ENCODE assay signal across 18 cellular contexts in the genomic region with DNA sequence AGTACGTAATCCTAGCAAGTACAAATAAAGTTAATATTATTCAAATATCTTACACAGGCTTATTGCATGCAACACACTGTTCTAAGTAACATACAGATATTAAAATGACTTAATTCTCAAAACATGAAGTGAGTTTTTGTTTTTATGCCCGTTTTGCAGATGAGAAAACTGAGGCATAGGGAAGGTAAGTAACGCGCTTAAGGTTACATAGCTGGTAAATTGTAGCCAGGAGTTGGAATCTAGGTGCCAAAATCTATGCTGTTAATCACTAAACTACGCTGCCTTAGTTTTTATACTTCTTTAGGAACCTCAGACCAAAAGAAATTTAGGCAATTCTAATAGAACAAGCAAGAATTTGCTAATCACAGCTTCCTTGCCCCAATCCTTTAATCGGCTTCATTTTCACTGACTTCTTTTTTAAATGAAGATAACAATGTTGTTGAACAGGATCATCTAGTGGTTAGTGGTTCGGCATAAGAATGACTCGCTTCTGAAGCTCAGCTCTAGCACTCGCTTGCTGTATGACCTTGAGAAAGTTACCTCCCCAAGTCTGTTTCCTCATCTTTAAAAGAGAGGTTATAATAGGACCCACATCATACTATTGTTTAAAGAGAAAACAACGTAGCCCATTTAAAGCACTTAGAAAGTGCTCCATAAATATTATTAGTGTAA. TPM values are rescaled to one million over a fixed set of nuclear protein-coding genes. Genes with fewer than 3 reads are reported as not detected.
DNase-seq lines count a peak whose midpoint lies in the region; ATAC-seq and TF ChIP-seq lines count a peak whose summit lies in the region.
"Had no signal": no experiment of that assay in that cellular context is flagged by ENCODE, and none has a peak within 500 bp of the region (broad histone marks: within the 10 kb centered on the region; RNA-seq: fewer than 3 reads in every experiment).

No MANE protein-coding gene starts in this region.

- H3K36me3 Mint-ChIP-seq in GM23338 (ENCODE audit: low read depth): peaks cover 8% of the 10 kb centered on the region; the same call in 1 of the 3 replicates
- H3K36me3 Mint-ChIP-seq in activated T-helper 17 cell treated with anti-CD3 and anti-CD28 coated beads, Interleukin-2, amount 50 U/mL, for 72 hours (ENCODE audit: low read depth): no peaks in the 10 kb centered on the region

- no peak overlapping the region for H4K5ac ChIP-seq in mesendoderm (ENCODE audit: low read length)

- H3K4me2 ChIP-seq in GM23338 (peak overlapping the region; percentile 69), mesendoderm (ENCODE audit: low read length) (no peak overlapping the region)

- H3K27ac ChIP-seq in GM23338 (ENCODE audit: low read depth) (peak overlapping the region; percentile 45; the same call in 1 of the 2 replicates), mesendoderm (ENCODE audit: low read depth, low read length) (no peak overlapping the region)
- H3K27ac ChIP-seq: RWPE1, SJCRH30 had no signal

- no peak overlapping the region for H2BK5ac ChIP-seq in mesendoderm (ENCODE audit: low read length)

- H3K4me3 ChIP-seq in GM23338 (peak overlapping the region; percentile 35), endocrine pancreas (ENCODE audit: control insufficient read depth, insufficient read depth, low read length) (peak overlapping the region; percentile 61), mesendoderm (ENCODE audit: low read length) (no peak overlapping the region)
- H3K4me3 ChIP-seq: SJCRH30 had no signal

- H3K9ac ChIP-seq in endocrine pancreas (ENCODE audit: control insufficient read depth, insufficient read depth, low read length): no peak overlapping the region
- no peak overlapping the region for H3K9ac ChIP-seq in mesendoderm (ENCODE audit: low read length)

- H2BK15ac ChIP-seq in mesendoderm (replicated peaks; ENCODE audit: low read depth): no peak overlapping the region

- no peak overlapping the region for H3K23ac ChIP-seq in mesendoderm (ENCODE audit: low read length)

- no peak overlapping the region for H2BK120ac ChIP-seq in mesendoderm (ENCODE audit: low read depth, low read length)

- peaks cover 4% of the 10 kb centered on the region; the same call in 2 of the 3 replicates for H3K9me3 Mint-ChIP-seq in GM23338
- H3K9me3 Mint-ChIP-seq in activated T-helper 17 cell treated with anti-CD3 and anti-CD28 coated beads, Interleukin-2, amount 50 U/mL, for 72 hours: no peaks in the 10 kb centered on the region

- H3K56ac ChIP-seq in mesendoderm (ENCODE audit: low read length): no peak overlapping the region

- WGBS in mesendoderm (ENCODE audit: extremely low coverage, insufficient coverage, low lambda C conversion rate): no CpG with 5 or more reads among the region's 10 CpGs

- H2AFZ ChIP-seq in GM23338: no peak overlapping the region

- peak overlapping the region; percentile 46; the same call in 1 of the 2 replicates for H3K27ac Mint-ChIP-seq in GM23338
- no peak overlapping the region for H3K27ac Mint-ChIP-seq in activated T-helper 17 cell treated with anti-CD3 and anti-CD28 coated beads, Interleukin-2, amount 50 U/mL, for 72 hours

- no peaks in the 10 kb centered on the region for H3F3A ChIP-seq in GM23338 (replicated peaks; ENCODE audit: low read depth)

- H3K4me1 ChIP-seq in GM23338 (ENCODE audit: insufficient read depth) (peaks cover 31% of the 10 kb centered on the region), endocrine pancreas (ENCODE audit: control insufficient read depth, insufficient read depth, low read length) (no peaks in the 10 kb centered on the region), mesendoderm (ENCODE audit: control insufficient read depth, low read depth, low read length) (no peaks in the 10 kb centered on the region)
- H3K4me1 ChIP-seq: SJCRH30 had no signal

- no peaks in the 10 kb centered on the region for H3K36me3 ChIP-seq in GM23338 (ENCODE audit: insufficient read depth)
- H3K36me3 ChIP-seq in endocrine pancreas (ENCODE audit: control insufficient read depth, insufficient read depth, low read length): no peaks in the 10 kb centered on the region
- H3K36me3 ChIP-seq in mesendoderm (ENCODE audit: control insufficient read depth, insufficient read depth, low read length): no peaks in the 10 kb centered on the region
- H3K36me3 ChIP-seq: SJCRH30 had no signal

- H4K20me1 ChIP-seq in GM23338 (replicated peaks; ENCODE audit: insufficient read depth): no peaks in the 10 kb centered on the region

- H3K79me1 ChIP-seq in mesendoderm (ENCODE audit: low read length): no peaks in the 10 kb centered on the region

- no peak overlapping the region for H3K4ac ChIP-seq in mesendoderm (ENCODE audit: low read depth, low read length)

- H3K18ac ChIP-seq in mesendoderm (ENCODE audit: low read length): no peak overlapping the region

- no peak overlapping the region for H2AK5ac ChIP-seq in mesendoderm (ENCODE audit: low read length)

- H3K27me3 ChIP-seq in GM23338 (ENCODE audit: insufficient read depth): peaks cover 35% of the 10 kb centered on the region
- no peaks in the 10 kb centered on the region for H3K27me3 ChIP-seq in endocrine pancreas (ENCODE audit: control insufficient read depth, insufficient read depth, low read length)
- H3K27me3 ChIP-seq in mesendoderm (ENCODE audit: insufficient read depth, low read length, poor library complexity): peaks cover 9% of the 10 kb centered on the region
- H3K27me3 ChIP-seq: SJCRH30 had no signal

- H3K9me2 ChIP-seq in GM23338 (ENCODE audit: insufficient read depth): no peaks in the 10 kb centered on the region

- H4K8ac ChIP-seq in mesendoderm (ENCODE audit: low read depth, low read length): no peak overlapping the region

- no peak for TF ChIP-seq CTCF in GM23338 (conservative IDR thresholded peaks at IDR 0.05; ENCODE audit: low read depth in 2 of 2)

- peaks cover 43% of the 10 kb centered on the region for H3K4me1 Mint-ChIP-seq in GM23338
- no peaks in the 10 kb centered on the region for H3K4me1 Mint-ChIP-seq in activated T-helper 17 cell treated with anti-CD3 and anti-CD28 coated beads, Interleukin-2, amount 50 U/mL, for 72 hours

- H3K79me2 ChIP-seq in GM23338 (replicated peaks; ENCODE audit: insufficient read depth): no peaks in the 10 kb centered on the region
- H3K79me2 ChIP-seq in mesendoderm (ENCODE audit: control insufficient read depth, insufficient read depth, low read length): no peaks in the 10 kb centered on the region

- ATAC-seq in GM23338 (peak; percentile 19), HG03135 (IDR thresholded peaks at IDR 0.05; ENCODE audit: unreplicated experiment) (no peak), GM19023 (IDR thresholded peaks at IDR 0.05; ENCODE audit: unreplicated experiment) (no peak)
- no peak for ATAC-seq in activated T-helper 17 cell treated with anti-CD3 and anti-CD28 coated beads, Interleukin-2, amount 50 U/mL, for 72 hours (replicated peaks)

- H3K9me3 ChIP-seq in endocrine pancreas (ENCODE audit: control insufficient read depth, low read length): no peaks in the 10 kb centered on the region
- H3K9me3 ChIP-seq: SJCRH30 had no signal

- peaks cover 21% of the 10 kb centered on the region for H3K27me3 Mint-ChIP-seq in GM23338 (ENCODE audit: insufficient read depth, low read depth, poor library complexity)
- H3K27me3 Mint-ChIP-seq in activated T-helper 17 cell treated with anti-CD3 and anti-CD28 coated beads, Interleukin-2, amount 50 U/mL, for 72 hours: peaks cover 31% of the 10 kb centered on the region

- peak overlapping the region; percentile 74 for H3K4me3 Mint-ChIP-seq in GM23338
- no peak overlapping the region for H3K4me3 Mint-ChIP-seq in activated T-helper 17 cell treated with anti-CD3 and anti-CD28 coated beads, Interleukin-2, amount 50 U/mL, for 72 hours

- DNase-seq in GM23338 (ENCODE audit: low spot score) (peak; percentile 60), LHCN-M2 (ENCODE audit: low read depth) (peak; percentile 10), mesendoderm (peak; percentile 3), dermis blood vessel endothelial cell (no peak)
- DNase-seq: AML-193, DMS79, NCI-H1092, NCI-H226, NCI-H526 treated with DMSO at 0.1 percent for 48 hours, SJCRH30 had no signal

TF ChIP-seq in GM23338, 12 proteins besides CTCF, POLR2A, EP300 and RAD21 (continues in another document):
- TF ChIP-seq POLR2AphosphoS5 (IDR thresholded peaks at IDR 0.05; ENCODE audit: low read depth): no peak

RNA-seq across cellular contexts. Expression of a gene that starts 1.0 kb away (rescaled TPM):
- 0.21 and 1.0 TPM in 2 replicates for total RNA-seq in GM23338 (2014; rRNA removed; shearing (Covaris generic))
- polyA plus RNA-seq in GM23338 (2016; fragmentation: Nextera tagmentation; extraction: Ambion mirVana): 0.23 and 0.37 TPM in 2 replicates
- total RNA-seq in LHCN-M2 (2014; rRNA removed): 0.06 TPM in 1 of 2 replicates, not detected in the other
- 0.02 TPM for polyA plus RNA-seq in LHCN-M2 (2012)
- polyA plus RNA-seq in mesendoderm (2013, experiment 1 of 2): 0.04 TPM
- 0.06 TPM for polyA plus RNA-seq in mesendoderm (2013, experiment 2 of 2)
- total RNA-seq in activated T-helper 17 cell treated with anti-CD3 and anti-CD28 coated beads, Interleukin-2, amount 50 U/mL, for 72 hours: under 1 TPM in 1 of 2 donors, not detected in 1; 0.17 TPM
- not detected in 2 replicates for total RNA-seq in dermis blood vessel endothelial cell
- total RNA-seq: A673, H4, OCI-LY7 had no signal
